In genomic region chr3:133892546-133893231, GRCh38 we compare ENCODE assay signal across 1 cellular context.
A peak's percentile ranks its signal among the peaks of the same experiment; 100 is the strongest.
TF ChIP-seq lines count a peak whose summit lies in the region.

No MANE protein-coding gene starts in this region.

TF ChIP-seq in K562, 482 proteins besides CTCF, POLR2A, EP300 and RAD21 (continued from another document and continues in another):
- TF ChIP-seq TFAP4 (CRISPR knock-in tag; IDR thresholded peaks at IDR 0.05; ENCODE audit: borderline replicate concordance), result peak; percentile 98
- TF ChIP-seq RBM34 (IDR thresholded peaks at IDR 0.05; ENCODE audit: borderline replicate concordance, insufficient read depth, low read length), result no peak
- TF ChIP-seq TCF7L2 (IDR thresholded peaks at IDR 0.05; ENCODE audit: low read depth, low read length), result no peak
- TF ChIP-seq PHB (CRISPR knock-in tag; IDR thresholded peaks at IDR 0.05), result no peak
- TF ChIP-seq GABPA (tag; conservative IDR thresholded peaks at IDR 0.05; ENCODE audit: low read depth), result no peak
- no peak for TF ChIP-seq THAP12 (CRISPR knock-in tag; IDR thresholded peaks at IDR 0.05)
- TF ChIP-seq, protein P1, sequence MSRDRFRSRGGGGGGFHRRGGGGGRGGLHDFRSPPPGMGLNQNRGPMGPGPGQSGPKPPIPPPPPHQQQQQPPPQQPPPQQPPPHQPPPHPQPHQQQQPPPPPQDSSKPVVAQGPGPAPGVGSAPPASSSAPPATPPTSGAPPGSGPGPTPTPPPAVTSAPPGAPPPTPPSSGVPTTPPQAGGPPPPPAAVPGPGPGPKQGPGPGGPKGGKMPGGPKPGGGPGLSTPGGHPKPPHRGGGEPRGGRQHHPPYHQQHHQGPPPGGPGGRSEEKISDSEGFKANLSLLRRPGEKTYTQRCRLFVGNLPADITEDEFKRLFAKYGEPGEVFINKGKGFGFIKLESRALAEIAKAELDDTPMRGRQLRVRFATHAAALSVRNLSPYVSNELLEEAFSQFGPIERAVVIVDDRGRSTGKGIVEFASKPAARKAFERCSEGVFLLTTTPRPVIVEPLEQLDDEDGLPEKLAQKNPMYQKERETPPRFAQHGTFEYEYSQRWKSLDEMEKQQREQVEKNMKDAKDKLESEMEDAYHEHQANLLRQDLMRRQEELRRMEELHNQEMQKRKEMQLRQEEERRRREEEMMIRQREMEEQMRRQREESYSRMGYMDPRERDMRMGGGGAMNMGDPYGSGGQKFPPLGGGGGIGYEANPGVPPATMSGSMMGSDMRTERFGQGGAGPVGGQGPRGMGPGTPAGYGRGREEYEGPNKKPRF (IDR thresholded peaks at IDR 0.05; ENCODE audit: low read depth, low read length), result no peak
- TF ChIP-seq, protein P2, sequence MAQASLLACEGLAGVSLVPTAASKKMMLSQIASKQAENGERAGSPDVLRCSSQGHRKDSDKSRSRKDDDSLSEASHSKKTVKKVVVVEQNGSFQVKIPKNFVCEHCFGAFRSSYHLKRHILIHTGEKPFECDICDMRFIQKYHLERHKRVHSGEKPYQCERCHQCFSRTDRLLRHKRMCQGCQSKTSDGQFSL (CRISPR knock-in tag; IDR thresholded peaks at IDR 0.05), result no peak
- TF ChIP-seq, protein P2 (tag; IDR thresholded peaks at IDR 0.05), result no peak
- TF ChIP-seq RHOXF2B (CRISPR knock-in tag; conservative IDR thresholded peaks at IDR 0.05), result no peak
- peak; percentile 51; the same call in 1 of the 2 replicates for TF ChIP-seq SMARCC2 (IDR thresholded peaks at IDR 0.05; ENCODE audit: low read depth)
- no peak for TF ChIP-seq TGIF2 (CRISPR knock-in tag; IDR thresholded peaks at IDR 0.05)
- TF ChIP-seq ERF (CRISPR knock-in tag; IDR thresholded peaks at IDR 0.05), result no peak
- TF ChIP-seq SRSF3 (IDR thresholded peaks at IDR 0.05; ENCODE audit: insufficient read depth, low read length), result no peak
- TF ChIP-seq RFX7 (CRISPR knock-in tag; IDR thresholded peaks at IDR 0.05), result no peak
- no peak for TF ChIP-seq COPS2 (conservative IDR thresholded peaks at IDR 0.05)
- TF ChIP-seq L3MBTL2 (IDR thresholded peaks at IDR 0.05), result no peak
- TF ChIP-seq, protein P3, sequence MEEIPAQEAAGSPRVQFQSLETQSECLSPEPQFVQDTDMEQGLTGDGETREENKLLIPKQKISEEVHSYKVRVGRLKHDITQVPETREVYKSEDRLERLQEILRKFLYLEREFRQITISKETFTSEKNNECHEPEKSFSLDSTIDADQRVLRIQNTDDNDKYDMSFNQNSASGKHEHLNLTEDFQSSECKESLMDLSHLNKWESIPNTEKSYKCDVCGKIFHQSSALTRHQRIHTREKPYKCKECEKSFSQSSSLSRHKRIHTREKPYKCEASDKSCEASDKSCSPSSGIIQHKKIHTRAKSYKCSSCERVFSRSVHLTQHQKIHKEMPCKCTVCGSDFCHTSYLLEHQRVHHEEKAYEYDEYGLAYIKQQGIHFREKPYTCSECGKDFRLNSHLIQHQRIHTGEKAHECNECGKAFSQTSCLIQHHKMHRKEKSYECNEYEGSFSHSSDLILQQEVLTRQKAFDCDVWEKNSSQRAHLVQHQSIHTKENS (CRISPR knock-in tag; IDR thresholded peaks at IDR 0.05), result no peak
- TF ChIP-seq TEAD4 (IDR thresholded peaks at IDR 0.05; ENCODE audit: low read length), result peak; percentile 76
- TF ChIP-seq TEAD4 (CRISPR knock-in tag; IDR thresholded peaks at IDR 0.05; ENCODE audit: borderline replicate concordance), result no peak
- TF ChIP-seq U2AF2 (optimal IDR thresholded peaks at IDR 0.05; ENCODE audit: low read depth, low read length), result no peak
- TF ChIP-seq NR1H2 (CRISPR knock-in tag; IDR thresholded peaks at IDR 0.05), result no peak
- TF ChIP-seq MYC (IDR thresholded peaks at IDR 0.05; ENCODE audit: low read depth, low read length), result no peak
- TF ChIP-seq MYC (CRISPR knock-in tag; IDR thresholded peaks at IDR 0.05; ENCODE audit: borderline replicate concordance, low read depth), result no peak
- TF ChIP-seq NCOA2 (IDR thresholded peaks at IDR 0.05; ENCODE audit: partially characterized antibody in 2 of 2), result no peak
- TF ChIP-seq KAT8 (IDR thresholded peaks at IDR 0.05; ENCODE audit: low read depth), result no peak
- TF ChIP-seq ZFPM2 (CRISPR knock-in tag; IDR thresholded peaks at IDR 0.05), result no peak
- TF ChIP-seq TAL1 (IDR thresholded peaks at IDR 0.05), result peak; percentile 70; the same call in 1 of the 2 replicates
- TF ChIP-seq CHD1 (IDR thresholded peaks at IDR 0.05; ENCODE audit: low read length), result no peak
- TF ChIP-seq CBFB (CRISPR knock-in tag; IDR thresholded peaks at IDR 0.05), result no peak
- TF ChIP-seq JUN (IDR thresholded peaks at IDR 0.05; ENCODE audit: borderline replicate concordance, low read depth, low read length), result 0 out of 2 replicates have a peak, but pooled peaks have one; percentile 27
- TF ChIP-seq JUN (CRISPR knock-in tag; IDR thresholded peaks at IDR 0.05; ENCODE audit: borderline replicate concordance), result no peak
- no peak for TF ChIP-seq RBM22 (IDR thresholded peaks at IDR 0.05; ENCODE audit: low read depth, low read length, poor library complexity, severe bottlenecking)
- no peak for TF ChIP-seq NFATC3 (IDR thresholded peaks at IDR 0.05)
- TF ChIP-seq ZC3H11A (IDR thresholded peaks at IDR 0.05; ENCODE audit: low read depth, low read length), result no peak
- TF ChIP-seq ZEB2 (IDR thresholded peaks at IDR 0.05), result no peak
- peak; percentile 21 for TF ChIP-seq CCNT2 (IDR thresholded peaks at IDR 0.05; ENCODE audit: borderline replicate concordance, extremely low read depth, insufficient read length, low read depth, low read length)
- TF ChIP-seq SNRNP70 (optimal IDR thresholded peaks at IDR 0.05; ENCODE audit: low read depth, low read length), result no peak
- TF ChIP-seq PBX2 (CRISPR knock-in tag; IDR thresholded peaks at IDR 0.05; ENCODE audit: low read depth), result no peak
- TF ChIP-seq PBX2 (tag; conservative IDR thresholded peaks at IDR 0.05; ENCODE audit: low read depth), result no peak
- no peak for TF ChIP-seq NR3C1 (CRISPR knock-in tag; IDR thresholded peaks at IDR 0.05)
- TF ChIP-seq, protein P4, sequence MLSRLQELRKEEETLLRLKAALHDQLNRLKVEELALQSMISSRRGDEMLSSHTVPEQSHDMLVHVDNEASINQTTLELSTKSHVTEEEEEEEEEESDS (CRISPR knock-in tag; IDR thresholded peaks at IDR 0.05), result no peak
- TF ChIP-seq RBM17 (IDR thresholded peaks at IDR 0.05; ENCODE audit: borderline replicate concordance, low read depth, low read length), result no peak
- no peak for TF ChIP-seq YBX1 (IDR thresholded peaks at IDR 0.05)
- TF ChIP-seq STAG1 (CRISPR knock-in tag; IDR thresholded peaks at IDR 0.05; ENCODE audit: borderline replicate concordance), result no peak
- no peak for TF ChIP-seq NFRKB (IDR thresholded peaks at IDR 0.05; ENCODE audit: low read depth)
- TF ChIP-seq SP2 (IDR thresholded peaks at IDR 0.05; ENCODE audit: extremely low read depth, low read depth, low read length, poor library complexity, severe bottlenecking), result no peak
- TF ChIP-seq, protein P5, sequence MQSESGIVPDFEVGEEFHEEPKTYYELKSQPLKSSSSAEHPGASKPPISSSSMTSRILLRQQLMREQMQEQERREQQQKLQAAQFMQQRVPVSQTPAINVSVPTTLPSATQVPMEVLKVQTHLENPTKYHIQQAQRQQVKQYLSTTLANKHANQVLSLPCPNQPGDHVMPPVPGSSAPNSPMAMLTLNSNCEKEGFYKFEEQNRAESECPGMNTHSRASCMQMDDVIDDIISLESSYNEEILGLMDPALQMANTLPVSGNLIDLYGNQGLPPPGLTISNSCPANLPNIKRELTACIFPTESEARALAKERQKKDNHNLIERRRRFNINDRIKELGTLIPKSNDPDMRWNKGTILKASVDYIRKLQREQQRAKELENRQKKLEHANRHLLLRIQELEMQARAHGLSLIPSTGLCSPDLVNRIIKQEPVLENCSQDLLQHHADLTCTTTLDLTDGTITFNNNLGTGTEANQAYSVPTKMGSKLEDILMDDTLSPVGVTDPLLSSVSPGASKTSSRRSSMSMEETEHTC (IDR thresholded peaks at IDR 0.05), result no peak
- no peak for TF ChIP-seq CEBPG (CRISPR knock-in tag; IDR thresholded peaks at IDR 0.05)
- TF ChIP-seq CEBPG (tag; conservative IDR thresholded peaks at IDR 0.05 in 1 of 2, IDR thresholded peaks at IDR 0.05 in 1 of 2), result no peak
- no peak for TF ChIP-seq GABPB2 (CRISPR knock-in tag; conservative IDR thresholded peaks at IDR 0.05)
- TF ChIP-seq, protein P6, sequence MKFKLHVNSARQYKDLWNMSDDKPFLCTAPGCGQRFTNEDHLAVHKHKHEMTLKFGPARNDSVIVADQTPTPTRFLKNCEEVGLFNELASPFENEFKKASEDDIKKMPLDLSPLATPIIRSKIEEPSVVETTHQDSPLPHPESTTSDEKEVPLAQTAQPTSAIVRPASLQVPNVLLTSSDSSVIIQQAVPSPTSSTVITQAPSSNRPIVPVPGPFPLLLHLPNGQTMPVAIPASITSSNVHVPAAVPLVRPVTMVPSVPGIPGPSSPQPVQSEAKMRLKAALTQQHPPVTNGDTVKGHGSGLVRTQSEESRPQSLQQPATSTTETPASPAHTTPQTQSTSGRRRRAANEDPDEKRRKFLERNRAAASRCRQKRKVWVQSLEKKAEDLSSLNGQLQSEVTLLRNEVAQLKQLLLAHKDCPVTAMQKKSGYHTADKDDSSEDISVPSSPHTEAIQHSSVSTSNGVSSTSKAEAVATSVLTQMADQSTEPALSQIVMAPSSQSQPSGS (CRISPR knock-in tag; IDR thresholded peaks at IDR 0.05), result no peak
- TF ChIP-seq ZBTB8A (IDR thresholded peaks at IDR 0.05; ENCODE audit: partially characterized antibody), result no peak
- no peak for TF ChIP-seq SNIP1 (IDR thresholded peaks at IDR 0.05; ENCODE audit: low read depth)
- no peak for TF ChIP-seq FUS (optimal IDR thresholded peaks at IDR 0.05; ENCODE audit: low read depth, low read length)
- TF ChIP-seq ZBTB12 (CRISPR knock-in tag; IDR thresholded peaks at IDR 0.05), result no peak
- no peak for TF ChIP-seq ZNF431 (CRISPR knock-in tag; IDR thresholded peaks at IDR 0.05)
- TF ChIP-seq, protein P7, sequence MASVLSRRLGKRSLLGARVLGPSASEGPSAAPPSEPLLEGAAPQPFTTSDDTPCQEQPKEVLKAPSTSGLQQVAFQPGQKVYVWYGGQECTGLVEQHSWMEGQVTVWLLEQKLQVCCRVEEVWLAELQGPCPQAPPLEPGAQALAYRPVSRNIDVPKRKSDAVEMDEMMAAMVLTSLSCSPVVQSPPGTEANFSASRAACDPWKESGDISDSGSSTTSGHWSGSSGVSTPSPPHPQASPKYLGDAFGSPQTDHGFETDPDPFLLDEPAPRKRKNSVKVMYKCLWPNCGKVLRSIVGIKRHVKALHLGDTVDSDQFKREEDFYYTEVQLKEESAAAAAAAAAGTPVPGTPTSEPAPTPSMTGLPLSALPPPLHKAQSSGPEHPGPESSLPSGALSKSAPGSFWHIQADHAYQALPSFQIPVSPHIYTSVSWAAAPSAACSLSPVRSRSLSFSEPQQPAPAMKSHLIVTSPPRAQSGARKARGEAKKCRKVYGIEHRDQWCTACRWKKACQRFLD (CRISPR knock-in tag; IDR thresholded peaks at IDR 0.05), result no peak
- peak; percentile 69 for TF ChIP-seq SMARCA4 (IDR thresholded peaks at IDR 0.05)
- TF ChIP-seq ZBTB1 (CRISPR knock-in tag; IDR thresholded peaks at IDR 0.05; ENCODE audit: borderline replicate concordance, low read depth), result no peak
- peak; percentile 87 for TF ChIP-seq TCF3 (CRISPR knock-in tag; IDR thresholded peaks at IDR 0.05)
